1 cellular context compared by ENCODE assay signal in the genomic region with DNA sequence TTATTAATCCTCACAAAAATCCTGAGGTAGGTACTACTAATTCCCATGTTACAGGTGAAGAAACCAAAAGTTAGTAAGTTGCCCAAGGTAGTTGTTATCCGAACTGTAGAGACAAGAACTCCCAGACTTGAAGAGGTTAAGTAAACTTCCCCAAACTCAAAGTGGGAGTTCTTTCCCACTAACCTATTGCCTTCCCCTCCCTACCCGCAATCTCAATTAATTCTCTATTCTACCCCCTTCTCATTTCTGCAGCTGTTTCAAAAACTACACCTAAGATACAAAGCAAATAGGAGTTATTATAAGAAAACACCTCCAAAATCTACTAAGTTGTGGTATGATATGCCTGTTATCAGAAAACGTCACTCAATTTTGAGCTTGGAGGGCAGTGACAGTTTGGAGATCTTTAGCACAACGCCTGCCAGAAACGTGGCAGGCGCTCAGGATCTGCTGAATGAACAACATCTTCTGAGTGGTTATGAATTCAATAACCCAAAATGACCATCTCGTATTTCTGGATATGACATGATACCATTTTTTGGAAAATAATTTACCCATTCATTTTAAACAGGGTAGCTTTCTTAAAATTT.
TF ChIP-seq lines count a peak whose summit lies in the region.

No MANE protein-coding gene starts in this region.

TF ChIP-seq in endothelial cell of umbilical vein, 7 proteins besides CTCF, POLR2A, EP300 and RAD21:
- no peak for TF ChIP-seq EZH2 (IDR thresholded peaks at IDR 0.05; ENCODE audit: borderline replicate concordance, low read depth, low read length, severe bottlenecking)
- no peak for TF ChIP-seq FOS (IDR thresholded peaks at IDR 0.05; ENCODE audit: borderline replicate concordance, insufficient read depth, low read length)
- TF ChIP-seq POLR2AphosphoS5 (IDR thresholded peaks at IDR 0.05; ENCODE audit: insufficient read depth, low read depth, low read length), result no peak
- TF ChIP-seq MAX (IDR thresholded peaks at IDR 0.05; ENCODE audit: insufficient read depth, insufficient read length), result no peak
- TF ChIP-seq GATA2 (IDR thresholded peaks at IDR 0.05; ENCODE audit: insufficient read depth, insufficient read length, low read depth, low read length), result no peak
- no peak for TF ChIP-seq JUN (IDR thresholded peaks at IDR 0.05; ENCODE audit: borderline replicate concordance, insufficient read depth, insufficient read length, low read depth)
- no peak for TF ChIP-seq MYC (IDR thresholded peaks at IDR 0.05; ENCODE audit: low read depth, low read length)
